In the genomic region with DNA sequence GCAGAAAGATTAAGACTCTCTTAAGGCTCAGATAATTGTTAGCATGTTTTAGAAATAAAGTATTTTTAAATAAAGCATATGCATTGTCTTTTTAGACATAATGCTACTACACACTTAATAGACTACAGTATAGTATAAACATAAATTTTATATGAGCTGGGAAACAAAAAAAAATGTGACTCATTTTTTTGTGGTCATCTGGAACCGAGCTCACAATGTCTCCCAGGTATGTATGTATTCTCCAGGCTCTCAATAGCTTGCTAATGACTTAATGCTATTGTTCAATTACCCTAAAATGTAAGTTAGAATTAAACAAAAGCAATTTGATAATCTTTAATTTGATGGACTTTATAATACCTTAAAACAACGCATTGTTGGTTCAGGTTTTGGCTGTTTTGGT, we compare ENCODE assay signal across 20 cellular contexts.
"Had no signal": no experiment of that assay in that cellular context is flagged by ENCODE, and none has a peak within 500 bp of the region (broad histone marks: within the 10 kb centered on the region; RNA-seq: fewer than 3 reads in every experiment).

No MANE protein-coding gene starts in this region.

- H3K4me3 ChIP-seq: ascending aorta, breast epithelium, lung, tibial artery had no signal

- H3K27ac ChIP-seq: ascending aorta, breast epithelium, tibial artery had no signal

- FAIRE-seq: kidney, TTC549, urothelium cell line had no signal

- DNase-seq: activated CD4-positive, alpha-beta T cell treated with anti-CD3 and anti-CD28 coated beads, Interleukin-2, amount 50 U/mL, for 4 hours; activated effector memory CD4-positive, alpha-beta T cell treated with anti-CD3 and anti-CD28 coated beads, Interleukin-2, amount 50 U/mL, for 16 hours; activated T-cell treated with anti-CD3 and anti-CD28 coated beads, Interleukin-2, amount 50 U/mL, for 72 hours; cerebellar nuclear complex; effector CD8-positive, alpha-beta T cell; foreskin melanocyte; glutamatergic neuron; hypothalamus; kidney; midbrain; nephron progenitor cell; stimulated activated CD4-positive, alpha-beta T cell treated with anti-CD3 and anti-CD28 coated beads, Interleukin-2, amount 100 ng/mL, for 24 hours; stimulated activated naive CD4-positive, alpha-beta T cell treated with Interleukin-2 at 50 U/mL for 16 hours; substantia nigra; tibial artery had no signal
